ENCODE assay signal across 8 cellular contexts in the genomic region with DNA sequence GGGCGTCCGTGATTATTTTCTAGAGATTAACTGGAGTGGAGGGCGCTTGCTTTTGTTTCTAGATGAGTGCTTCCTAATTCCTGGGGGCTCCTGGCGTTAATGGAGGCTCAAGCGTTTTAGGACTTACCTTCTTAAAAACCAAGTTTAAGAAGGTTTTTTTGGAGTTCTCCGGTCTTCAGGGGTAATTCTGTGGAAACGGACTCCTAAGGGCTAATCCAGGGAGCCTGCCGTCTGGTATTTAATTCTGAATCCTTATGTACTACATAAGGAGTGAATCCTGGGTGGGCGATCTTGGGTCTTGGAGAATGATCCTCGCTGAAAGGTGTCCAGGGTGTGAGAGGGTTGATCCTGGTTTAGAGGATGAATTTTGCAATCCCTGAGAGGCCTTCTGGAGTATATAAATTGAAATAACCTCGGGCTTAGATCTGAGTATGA. TPM values are rescaled to one million over a fixed set of nuclear protein-coding genes. Genes with fewer than 3 reads are reported as not detected.
DNase-seq lines count a peak whose midpoint lies in the region; ATAC-seq, FAIRE-seq and TF ChIP-seq lines count a peak whose summit lies in the region.

No MANE protein-coding gene starts in this region.

- H3K4me1 Mint-ChIP-seq in activated T-cell treated with anti-CD3 and anti-CD28 coated beads, Interleukin-2, amount 50 U/mL, for 4 hours (ENCODE audit: low read depth) = peaks cover 59% of the 10 kb centered on the region

- H3K4me3 Mint-ChIP-seq in activated T-cell treated with anti-CD3 and anti-CD28 coated beads, Interleukin-2, amount 50 U/mL, for 4 hours = peak overlapping the region; percentile 98

- SMC1A ChIA-PET in GM12878 (lab: Charles Lee; ENCODE audit: uncharacterized antibody, unreplicated experiment) = interaction anchor here (0.9 kb wide), 1 partner anchor 9 kb away, joined by 4 read pairs; the partner anchor contains the start of gene RPL13A

- H3K36me3 Mint-ChIP-seq in activated T-cell treated with anti-CD3 and anti-CD28 coated beads, Interleukin-2, amount 50 U/mL, for 4 hours (ENCODE audit: insufficient read depth) = peaks cover 46% of the 10 kb centered on the region

- TF ChIP-seq EP300 in GM12878 (IDR thresholded peaks at IDR 0.05; ENCODE audit: borderline replicate concordance in 1 of 2, control insufficient read depth in 1 of 2, low read depth in 2 of 2, low read length in 2 of 2) (no peak), transverse colon (IDR thresholded peaks at IDR 0.05; ENCODE audit: low read depth) (no peak)

- FAIRE-seq in GM12878 (lab: Jason Lieb, UNC) = no peak

- in situ Hi-C loops in GM12878 (cut with MboI) (loop anchor here (5.0 kb wide), 1 partner anchor 171 kb away; the partner anchor contains the start of genes BCL2L12 and IRF3), transverse colon (cut with MboI; ENCODE audit: low pct_ligation_motif_present in 1 of 4, low pct_unique_long_range_greater_than_20kb in 1 of 4, low sequenced_read_pairs in 3 of 4) (loop anchor here in 1 of 4 donors (25.0 kb wide), 1 partner anchor 366 kb away; the partner anchor contains the start of genes PNKP and PTOV1)

- H3K27ac ChIP-seq in GM12878 (ENCODE audit: control insufficient read depth, insufficient read depth) (peak overlapping the region; percentile 85), lower lobe of right lung (peak overlapping the region; percentile 91), transverse colon (peak overlapping the region; percentile 95 to 99 (median 96))

- ATAC-seq in activated T-cell treated with anti-CD3 and anti-CD28 coated beads, Interleukin-2, amount 50 U/mL, for 4 hours = no peak
- ATAC-seq in GM12878 (no peak), lower lobe of right lung (no peak), HG03571 (IDR thresholded peaks at IDR 0.05; ENCODE audit: unreplicated experiment) (no peak), GM21360 (IDR thresholded peaks at IDR 0.05; ENCODE audit: unreplicated experiment) (no peak)

- POLR2A ChIA-PET in GM12878 (lab: Charles Lee) = interaction anchor here (0.9 to 5.3 kb wide), 5 partner anchors 9 to 503 kb away, joined by 4 to 44 read pairs (median 4); partner anchors contain the start of genes ALDH16A1, FUZ, PIH1D1 and RPL13A

- H3K27me3 Mint-ChIP-seq in activated T-cell treated with anti-CD3 and anti-CD28 coated beads, Interleukin-2, amount 50 U/mL, for 4 hours (ENCODE audit: low read depth) = no peaks in the 10 kb centered on the region

- intact Hi-C loops in GM12878 (cut with micrococcal nuclease; ENCODE audit: unreplicated experiment) = loop anchor here (1.0 to 2.0 kb wide), 4 partner anchors 9 to 180 kb away; partner anchors contain the start of genes PRMT1, RPL13A and RRAS
- intact Hi-C loops in lower lobe of right lung (cut with DNase I) = no loop called here
- intact Hi-C loops in transverse colon (cut with DNase I; ENCODE audit: low total_unique reads) = no loop called here

- RAD21 ChIA-PET in GM12878 (lab: Charles Lee; ENCODE audit: unreplicated experiment) = interaction anchor here (1.0 to 2.0 kb wide), 2 partner anchors 45 to 180 kb away, joined by 3 to 4 read pairs; partner anchors contain the start of gene PIH1D1

- TSS peak; percentile 83 for BruUV-seq in GM12878 (replicated peaks; lab: Mats Ljungman, UMichigan)

- H4K20me1 ChIP-seq in GM12878 (ENCODE audit: control insufficient read depth, insufficient read depth) = peaks cover 7% of the 10 kb centered on the region; the same call in 1 of the 2 replicates

- H3K4me2 ChIP-seq in GM12878 (ENCODE audit: control insufficient read depth, insufficient read depth) = peak overlapping the region; percentile 91

- 0% methylated on average over 11 of the region's 11 CpGs for WGBS in GM12878 (ENCODE audit: insufficient coverage, insufficient replicate concordance, low lambda C conversion rate, missing lambda C conversion rate)
- WGBS in transverse colon (ENCODE audit: low coverage in 1 of 2), 2 donors = 0% methylated on average over 2 to 11 of the region's 11 CpGs

- no peak overlapping the region for H2AFZ ChIP-seq in GM12878 (ENCODE audit: control insufficient read depth, low read depth, low read length)

- no peaks in the 10 kb centered on the region for H3K27me3 ChIP-seq in GM12878 (replicated peaks in 1 of 2; ENCODE audit: control insufficient read depth in 2 of 2, insufficient read depth in 2 of 2, low read length in 1 of 2)
- no peaks in the 10 kb centered on the region for H3K27me3 ChIP-seq in lower lobe of right lung (ENCODE audit: low read depth)
- no peaks in the 10 kb centered on the region for H3K27me3 ChIP-seq in transverse colon

- TF ChIP-seq CTCF in GM12878 (IDR thresholded peaks at IDR 0.05 in 2 of 3, conservative IDR thresholded peaks at IDR 0.05 in 1 of 3; ENCODE audit: control insufficient read depth in 2 of 3, extremely low read depth in 1 of 3, insufficient read depth in 1 of 3, low read depth in 3 of 3, low read length in 3 of 3) = no peak
- no peak for TF ChIP-seq CTCF in lower lobe of right lung (IDR thresholded peaks at IDR 0.05)
- no peak for TF ChIP-seq CTCF in transverse colon (IDR thresholded peaks at IDR 0.05)

- H3K9me3 ChIP-seq in GM12878 (replicated peaks; ENCODE audit: control insufficient read depth, insufficient read depth, low read length) = no peaks in the 10 kb centered on the region; the same call in 1 of the 3 replicates
- no peaks in the 10 kb centered on the region for H3K9me3 ChIP-seq in lower lobe of right lung
- no peaks in the 10 kb centered on the region for H3K9me3 ChIP-seq in transverse colon

- H3K36me3 ChIP-seq in GM12878 (ENCODE audit: control insufficient read depth in 2 of 2, insufficient read depth in 2 of 2, low read length in 1 of 2) (peaks cover 20 to 36% of the 10 kb centered on the region in 2 experiments), lower lobe of right lung (peaks cover 50% of the 10 kb centered on the region), transverse colon (peaks cover 0 to 36% (median 13%) of the 10 kb centered on the region in 4 donors)

- no peak for DNase-seq in activated T-cell treated with anti-CD3 and anti-CD28 coated beads, Interleukin-2, amount 50 U/mL, for 4 hours
- DNase-seq in activated T-cell treated with anti-CD3 and anti-CD28 coated beads, Interleukin-2, amount 50 U/mL, for 48 hours = no peak
- no peak for DNase-seq in GM12878 (ENCODE audit: low read depth, low spot score)
- DNase-seq in lower lobe of right lung = no peak
- no peak for DNase-seq in transverse colon
- DNase-seq in central memory CD4-positive, alpha-beta T cell = no peak

- TF ChIP-seq RAD21 in GM12878 (IDR thresholded peaks at IDR 0.05; ENCODE audit: insufficient read depth, low read depth, low read length) = no peak

- H3K4me1 ChIP-seq in GM12878 (ENCODE audit: control insufficient read depth, insufficient read depth, low read length) (peaks cover 35% of the 10 kb centered on the region), lower lobe of right lung (peaks cover 43% of the 10 kb centered on the region), transverse colon (peaks cover 18 to 43% (median 32%) of the 10 kb centered on the region in 4 donors)

- H3K9me3 Mint-ChIP-seq in activated T-cell treated with anti-CD3 and anti-CD28 coated beads, Interleukin-2, amount 50 U/mL, for 4 hours = no peaks in the 10 kb centered on the region

- peak overlapping the region; percentile 100 for H3K9ac ChIP-seq in GM12878 (ENCODE audit: control insufficient read depth, insufficient read depth, low read length)

- H3K4me3 ChIP-seq in GM12878 (peak overlapping the region; percentile 79), lower lobe of right lung (peak overlapping the region; percentile 82), transverse colon (peak overlapping the region; percentile 88 to 97 (median 91))

- H3K79me2 ChIP-seq in GM12878 (ENCODE audit: control insufficient read depth, insufficient read depth, low read length) = peaks cover 30% of the 10 kb centered on the region

- TF ChIP-seq POLR2A in GM12878 (IDR thresholded peaks at IDR 0.05; ENCODE audit: low read depth, low read length) = no peak
- no peak for TF ChIP-seq POLR2A in transverse colon (IDR thresholded peaks at IDR 0.05)

- CTCF ChIA-PET in GM12878 (lab: Yijun Ruan, JAX) = no interaction called here

RNA-seq across cellular contexts. Expression of gene RPS11, which starts 0.4 kb away (rescaled TPM):
- 1,000 to 10,000 TPM; 2,890 to 3,149 (median 2,904) TPM for total RNA-seq in activated T-cell treated with anti-CD3 and anti-CD28 coated beads, Interleukin-2, amount 50 U/mL, for 4 hours
- 652 and 681 TPM in 2 replicates for total RNA-seq in GM12878 (2013; cell fraction: nucleolus; rRNA removed)
- total RNA-seq in GM12878 (2014; rRNA removed) = 4,375 and 4,445 TPM in 2 replicates
- total RNA-seq in GM12878 (2014; rRNA removed; fragmentation: Illumina TruSeq; extraction: Trizol) = 5,436 and 5,566 TPM in 2 replicates
- 2,768 and 2,873 TPM in 2 replicates for total RNA-seq in GM12878 (2021)
- 7,313 TPM for polyA plus RNA-seq in GM12878 (2011; ENCODE audit: low read depth)
- polyA plus RNA-seq in GM12878 (2011; rRNA removed) = 2,519 and 3,846 TPM in 2 replicates
- 5,437 and 7,191 TPM in 2 replicates for polyA plus RNA-seq in GM12878 (2011; cell fraction: cytosol; rRNA removed)
- polyA plus RNA-seq in GM12878 (2011; cell fraction: nucleus; rRNA removed) = 1,670 and 1,694 TPM in 2 replicates
- polyA plus RNA-seq in GM12878 (2012) = 5,725 and 6,770 TPM in 2 replicates
- 9,872 and 11,122 TPM in 2 replicates for polyA plus RNA-seq in GM12878 (2014; fragmentation: Illumina TruSeq; extraction: Trizol)
- polyA plus RNA-seq in GM12878 (2014; fragmentation: Nextera tagmentation; extraction: Ambion mirVana) = 1,000 to 10,000 TPM; 4,277 to 4,566 TPM
- 5,188 and 5,232 TPM in 2 replicates for polyA plus RNA-seq in GM12878 (2014; rRNA removed)
- 1,000 to 10,000 TPM; 1,714 to 1,771 TPM for polyA plus RNA-seq in GM12878 (2016; fragmentation: Nextera tagmentation; extraction: Ambion mirVana)
- polyA minus RNA-seq in GM12878 (2011; rRNA and poly(A)+ RNA removed) = 1,409 and 1,631 TPM in 2 replicates
- polyA minus RNA-seq in GM12878 (2011; cell fraction: cytosol; rRNA and poly(A)+ RNA removed) = 519 and 537 TPM in 2 replicates
- 175 and 221 TPM in 2 replicates for polyA minus RNA-seq in GM12878 (2011; cell fraction: nucleus; rRNA and poly(A)+ RNA removed)
- 1,649 TPM for total RNA-seq in lower lobe of right lung
- 1,000 to 10,000 TPM; 1,601 to 4,774 (median 2,823) TPM for total RNA-seq in transverse colon

RNA-seq across cellular contexts. Expression of gene RPL13A, which starts 9.2 kb away (rescaled TPM):
- total RNA-seq in activated T-cell treated with anti-CD3 and anti-CD28 coated beads, Interleukin-2, amount 50 U/mL, for 4 hours = 1,000 to 10,000 TPM; 4,599 to 4,940 (median 4,852) TPM
- 421 and 437 TPM in 2 replicates for total RNA-seq in GM12878 (2013; cell fraction: nucleolus; rRNA removed)
- total RNA-seq in GM12878 (2014; rRNA removed) (6,558 and 7,287 TPM in 2 replicates), GM12878 (2014; rRNA removed; fragmentation: Illumina TruSeq; extraction: Trizol) (3,471 and 3,692 TPM in 2 replicates), GM12878 (2021) (5,103 and 5,273 TPM in 2 replicates), lower lobe of right lung (1,820 TPM), transverse colon (1,000 to 10,000 TPM; 1,219 to 2,956 (median 2,884) TPM)
- polyA plus RNA-seq in GM12878 (2011; ENCODE audit: low read depth) = 1,623 TPM
- polyA plus RNA-seq in GM12878 (2011; rRNA removed) (2,172 and 3,936 TPM in 2 replicates), GM12878 (2014; fragmentation: Illumina TruSeq; extraction: Trizol) (1,413 and 3,666 TPM in 2 replicates), GM12878 (2014; fragmentation: Nextera tagmentation; extraction: Ambion mirVana) (1,000 to 10,000 TPM; 4,595 to 5,196 TPM), GM12878 (2014; rRNA removed) (7,317 and 8,961 TPM in 2 replicates), GM12878 (2016; fragmentation: Nextera tagmentation; extraction: Ambion mirVana) (1,000 to 10,000 TPM; 1,426 to 1,490 TPM)
- polyA plus RNA-seq in GM12878 (2011; cell fraction: cytosol; rRNA removed) = 3,618 and 5,003 TPM in 2 replicates
- 2,479 and 2,850 TPM in 2 replicates for polyA plus RNA-seq in GM12878 (2011; cell fraction: nucleus; rRNA removed)
- polyA plus RNA-seq in GM12878 (2012) = 5,924 and 8,191 TPM in 2 replicates
- polyA minus RNA-seq in GM12878 (2011; rRNA and poly(A)+ RNA removed) = 683 and 1,722 TPM in 2 replicates
- polyA minus RNA-seq in GM12878 (2011; cell fraction: cytosol; rRNA and poly(A)+ RNA removed) = 792 and 811 TPM in 2 replicates
- polyA minus RNA-seq in GM12878 (2011; cell fraction: nucleus; rRNA and poly(A)+ RNA removed) = 1,676 and 2,148 TPM in 2 replicates

RNA-seq across cellular contexts. Expression of gene FCGRT, which starts 15.9 kb away (rescaled TPM):
- 1 to 10 TPM; 5.8 to 9.5 (median 8.9) TPM for total RNA-seq in activated T-cell treated with anti-CD3 and anti-CD28 coated beads, Interleukin-2, amount 50 U/mL, for 4 hours
- total RNA-seq in GM12878 (2013; cell fraction: nucleolus; rRNA removed) = 2.1 and 3.3 TPM in 2 replicates
- 0.51 TPM in 1 of 2 replicates, not detected in the other for total RNA-seq in GM12878 (2014; rRNA removed)
- total RNA-seq in GM12878 (2014; rRNA removed; fragmentation: Illumina TruSeq; extraction: Trizol) = not detected in 2 replicates
- total RNA-seq in GM12878 (2021) = 0.56 and 2.4 TPM in 2 replicates
- polyA plus RNA-seq in GM12878 (2011; ENCODE audit: low read depth) = 1.00 TPM
- 0.78 and 0.81 TPM in 2 replicates for polyA plus RNA-seq in GM12878 (2011; rRNA removed)
- 0.60 and 0.65 TPM in 2 replicates for polyA plus RNA-seq in GM12878 (2011; cell fraction: cytosol; rRNA removed)
- 0.54 and 0.93 TPM in 2 replicates for polyA plus RNA-seq in GM12878 (2011; cell fraction: nucleus; rRNA removed)
- polyA plus RNA-seq in GM12878 (2012) = 1.7 and 2.5 TPM in 2 replicates
- 0.19 TPM in 1 of 2 replicates, not detected in the other for polyA plus RNA-seq in GM12878 (2014; fragmentation: Illumina TruSeq; extraction: Trizol)
- polyA plus RNA-seq in GM12878 (2014; fragmentation: Nextera tagmentation; extraction: Ambion mirVana) = under 1 TPM in 1 of 2 experiments, not detected in 1; 0.18 TPM
- 0.29 and 0.49 TPM in 2 replicates for polyA plus RNA-seq in GM12878 (2014; rRNA removed)
- polyA plus RNA-seq in GM12878 (2016; fragmentation: Nextera tagmentation; extraction: Ambion mirVana) = under 1 TPM; 0.11 to 0.43 TPM
- not detected in 2 replicates for polyA minus RNA-seq in GM12878 (2011; rRNA and poly(A)+ RNA removed)
- not detected in 2 replicates for polyA minus RNA-seq in GM12878 (2011; cell fraction: cytosol; rRNA and poly(A)+ RNA removed)
- polyA minus RNA-seq in GM12878 (2011; cell fraction: nucleus; rRNA and poly(A)+ RNA removed) = 0.24 TPM in 1 of 2 replicates, not detected in the other
- 385 TPM for total RNA-seq in lower lobe of right lung
- total RNA-seq in transverse colon = 100 to 1,000 TPM; 425 to 562 (median 519) TPM

RNA-seq across cellular contexts. Expression of gene FLT3LG, which starts 22.6 kb away (rescaled TPM):
- 10 to 100 TPM; 52.3 to 64.8 (median 56.9) TPM for total RNA-seq in activated T-cell treated with anti-CD3 and anti-CD28 coated beads, Interleukin-2, amount 50 U/mL, for 4 hours
- total RNA-seq in GM12878 (2013; cell fraction: nucleolus; rRNA removed) = 1.4 and 4.0 TPM in 2 replicates
- total RNA-seq in GM12878 (2014; rRNA removed) = 3.7 and 4.1 TPM in 2 replicates
- total RNA-seq in GM12878 (2014; rRNA removed; fragmentation: Illumina TruSeq; extraction: Trizol) = 3.9 and 4.6 TPM in 2 replicates
- total RNA-seq in GM12878 (2021) = 9.5 and 10.3 TPM in 2 replicates
- 3.2 TPM for polyA plus RNA-seq in GM12878 (2011; ENCODE audit: low read depth)
- polyA plus RNA-seq in GM12878 (2011; rRNA removed) = 1.3 and 3.0 TPM in 2 replicates
- polyA plus RNA-seq in GM12878 (2011; cell fraction: cytosol; rRNA removed) = 3.7 and 5.9 TPM in 2 replicates
- 10.9 and 11.9 TPM in 2 replicates for polyA plus RNA-seq in GM12878 (2011; cell fraction: nucleus; rRNA removed)
- polyA plus RNA-seq in GM12878 (2012) = 7.2 and 8.7 TPM in 2 replicates
- polyA plus RNA-seq in GM12878 (2014; fragmentation: Illumina TruSeq; extraction: Trizol) = 0.51 and 2.8 TPM in 2 replicates
- polyA plus RNA-seq in GM12878 (2014; fragmentation: Nextera tagmentation; extraction: Ambion mirVana) = 1 to 10 TPM in 1 of 2 experiments, under 1 TPM in 1; 0.68 to 1.6 TPM
- 11.9 and 13.9 TPM in 2 replicates for polyA plus RNA-seq in GM12878 (2014; rRNA removed)
- 10 to 100 TPM; 10.1 to 13.1 TPM for polyA plus RNA-seq in GM12878 (2016; fragmentation: Nextera tagmentation; extraction: Ambion mirVana)
- 1.3 TPM in 1 of 2 replicates, not detected in the other for polyA minus RNA-seq in GM12878 (2011; rRNA and poly(A)+ RNA removed)
- polyA minus RNA-seq in GM12878 (2011; cell fraction: cytosol; rRNA and poly(A)+ RNA removed) = 1.6 and 4.5 TPM in 2 replicates
- polyA minus RNA-seq in GM12878 (2011; cell fraction: nucleus; rRNA and poly(A)+ RNA removed) = 1.3 and 3.2 TPM in 2 replicates
- 12.8 TPM for total RNA-seq in lower lobe of right lung
- total RNA-seq in transverse colon = 1 to 10 TPM in 2 of 4 donors, under 1 TPM in 1, not detected in 1; 1.00 to 4.0 (median 3.2) TPM

RNA-seq across cellular contexts. Expression of gene RCN3, which starts 31.2 kb away (rescaled TPM):
- total RNA-seq in activated T-cell treated with anti-CD3 and anti-CD28 coated beads, Interleukin-2, amount 50 U/mL, for 4 hours = 1 to 10 TPM; 2.4 to 4.0 (median 3.5) TPM
- total RNA-seq in GM12878 (2013; cell fraction: nucleolus; rRNA removed) = 2.0 TPM in 1 of 2 replicates, not detected in the other
- total RNA-seq in GM12878 (2014; rRNA removed) (not detected in 2 replicates), GM12878 (2014; rRNA removed; fragmentation: Illumina TruSeq; extraction: Trizol) (0.32 and 0.49 TPM in 2 replicates), GM12878 (2021) (0.27 and 0.38 TPM in 2 replicates), lower lobe of right lung (28.1 TPM), transverse colon (100 to 1,000 TPM in 1 of 4 donors, 10 to 100 TPM in 3; 26.2 to 119 (median 57.4) TPM)
- 0.18 TPM for polyA plus RNA-seq in GM12878 (2011; ENCODE audit: low read depth)
- polyA plus RNA-seq in GM12878 (2011; rRNA removed) (0.12 TPM in 1 of 2 replicates, not detected in the other), GM12878 (2014; fragmentation: Illumina TruSeq; extraction: Trizol) (0.21 TPM in 1 of 2 replicates, not detected in the other), GM12878 (2014; fragmentation: Nextera tagmentation; extraction: Ambion mirVana) (not detected), GM12878 (2014; rRNA removed) (0.96 and 1.7 TPM in 2 replicates), GM12878 (2016; fragmentation: Nextera tagmentation; extraction: Ambion mirVana) (under 1 TPM; 0.49 to 0.99 TPM)
- 0.07 and 0.15 TPM in 2 replicates for polyA plus RNA-seq in GM12878 (2011; cell fraction: cytosol; rRNA removed)
- 0.09 TPM in 1 of 2 replicates, not detected in the other for polyA plus RNA-seq in GM12878 (2011; cell fraction: nucleus; rRNA removed)
- polyA plus RNA-seq in GM12878 (2012) = 1.0 and 3.9 TPM in 2 replicates
- not detected in 2 replicates for polyA minus RNA-seq in GM12878 (2011; rRNA and poly(A)+ RNA removed)
- not detected in 2 replicates for polyA minus RNA-seq in GM12878 (2011; cell fraction: cytosol; rRNA and poly(A)+ RNA removed)
- not detected in 2 replicates for polyA minus RNA-seq in GM12878 (2011; cell fraction: nucleus; rRNA and poly(A)+ RNA removed)

Comparison
In these comparisons a context has a peak if more than half of its experiments do, and no peak if none do; other contexts are left out.
1. RNA of gene FCGRT, which starts 15.9 kb away (total RNA-seq): 425 to 562 TPM in transverse colon and 385 TPM in lower lobe of right lung (single experiment); 5.8 to 9.5 TPM in activated T-cell treated with anti-CD3 and anti-CD28 coated beads, Interleukin-2, amount 50 U/mL, for 4 hours and 0.51 to 3.3 TPM in GM12878; every median in the first group is over 10 times any median in the second.
2. Peak in every context shown above with its lines, with median percentiles within 50 percentile points of each other: H3K27ac ChIP-seq and H3K4me3 ChIP-seq.